In genomic region chr12:2890001-2890387, GRCh38 we compare ENCODE assay signal across 9 cellular contexts. TPM values are rescaled to one million over a fixed set of nuclear protein-coding genes. Genes with fewer than 3 reads are reported as not detected.
DNase-seq lines count a peak whose midpoint lies in the region; ATAC-seq, FAIRE-seq and TF ChIP-seq lines count a peak whose summit lies in the region.
"Had no signal": no experiment of that assay in that cellular context is flagged by ENCODE, and none has a peak within 500 bp of the region (broad histone marks: within the 10 kb centered on the region; RNA-seq: fewer than 3 reads in every experiment).

No MANE protein-coding gene starts in this region.

- peak overlapping the region; percentile 94 for H3K27ac Mint-ChIP-seq in T-helper 1 cell treated with Interleukin-12 subunit alpha and Interleukin-12 subunit beta and Interleukin-4 antibody, amounts not matched to agents 30 μg/mL and 1 μg/mL, for 36 hours
- peak overlapping the region; percentile 83 for H3K27ac Mint-ChIP-seq in activated naive CD8-positive, alpha-beta T cell treated with anti-CD3 and anti-CD28 coated beads, Interleukin-2, amount 10 ng/mL, durations not matched to agents 7 days and 5 days

- peak overlapping the region; percentile 94 for H3K4me3 Mint-ChIP-seq in T-helper 1 cell treated with Interleukin-12 subunit alpha and Interleukin-12 subunit beta and Interleukin-4 antibody, amounts not matched to agents 30 μg/mL and 1 μg/mL, for 36 hours
- peak overlapping the region; percentile 96 for H3K4me3 Mint-ChIP-seq in activated naive CD8-positive, alpha-beta T cell treated with anti-CD3 and anti-CD28 coated beads, Interleukin-2, amount 10 ng/mL, durations not matched to agents 7 days and 5 days

- no peaks in the 10 kb centered on the region for H4K20me1 ChIP-seq in keratinocyte (ENCODE audit: control insufficient read depth, extremely low read depth, insufficient read depth, low read length)

- H3K9me1 ChIP-seq in keratinocyte (ENCODE audit: control insufficient read depth, extremely low read depth, insufficient read depth, low read length): no peaks in the 10 kb centered on the region

- H3K4me2 ChIP-seq in keratinocyte (ENCODE audit: control insufficient read depth, extremely low read depth, insufficient read depth, low read depth, low read length): peak overlapping the region; percentile 78

- H3K36me3 ChIP-seq in keratinocyte (ENCODE audit: control insufficient read depth in 2 of 2, extremely low read depth in 1 of 2, insufficient read depth in 2 of 2, low read length in 2 of 2): peaks cover 2 to 4% of the 10 kb centered on the region in 2 experiments

- H3K27ac ChIP-seq in keratinocyte (ENCODE audit: control insufficient read depth, insufficient read depth, low read length) (peak overlapping the region; percentile 65), substantia nigra (ENCODE audit: low read depth, low read length, poor library complexity, severe bottlenecking) (peak overlapping the region; percentile 92)

- H3K4me3 ChIP-seq in keratinocyte (ENCODE audit: control insufficient read depth in 2 of 3, extremely low read depth in 1 of 3, insufficient read depth in 2 of 3, low read depth in 1 of 3, low read length in 3 of 3): peak overlapping the region; percentile 72 to 92 (median 78)

- H3K9me3 Mint-ChIP-seq in T-helper 1 cell treated with Interleukin-12 subunit alpha and Interleukin-12 subunit beta and Interleukin-4 antibody, amounts not matched to agents 30 μg/mL and 1 μg/mL, for 36 hours: no peaks in the 10 kb centered on the region
- H3K9me3 Mint-ChIP-seq in activated naive CD8-positive, alpha-beta T cell treated with anti-CD3 and anti-CD28 coated beads, Interleukin-2, amount 10 ng/mL, durations not matched to agents 7 days and 5 days: no peaks in the 10 kb centered on the region

- no peak for DNase-seq in T-helper 1 cell
- no peak for DNase-seq in activated naive CD8-positive, alpha-beta T cell treated with anti-CD3 and anti-CD28 coated beads, Interleukin-2, amount 10 ng/mL, durations not matched to agents 7 days and 5 days
- no peak for DNase-seq in keratinocyte (ENCODE audit: low read depth, low spot score)
- DNase-seq in substantia nigra (lab: John Stamatoyannopoulos, UW): no peak

- POLR2A ChIA-PET in activated naive CD8-positive, alpha-beta T cell treated with anti-CD3 and anti-CD28 coated beads, Interleukin-2, amount 10 ng/mL, durations not matched to agents 7 days and 5 days (lab: Charles Lee): interaction anchor here (0.9 to 2.1 kb wide), 4 partner anchors 10 to 199 kb away, joined by 3 to 18 read pairs (median 8); partner anchors contain the start of genes FOXM1 and RHNO1

- peak overlapping the region; percentile 90 for H3K9ac ChIP-seq in keratinocyte (ENCODE audit: control insufficient read depth, extremely low read depth, insufficient read depth, low read length)

- peaks cover 23% of the 10 kb centered on the region for H3K36me3 Mint-ChIP-seq in T-helper 1 cell treated with Interleukin-12 subunit alpha and Interleukin-12 subunit beta and Interleukin-4 antibody, amounts not matched to agents 30 μg/mL and 1 μg/mL, for 36 hours (ENCODE audit: low read depth)
- H3K36me3 Mint-ChIP-seq in activated naive CD8-positive, alpha-beta T cell treated with anti-CD3 and anti-CD28 coated beads, Interleukin-2, amount 10 ng/mL, durations not matched to agents 7 days and 5 days: peaks cover 10% of the 10 kb centered on the region

- H3K4me1 Mint-ChIP-seq in T-helper 1 cell treated with Interleukin-12 subunit alpha and Interleukin-12 subunit beta and Interleukin-4 antibody, amounts not matched to agents 30 μg/mL and 1 μg/mL, for 36 hours (ENCODE audit: low read depth): peaks cover 34% of the 10 kb centered on the region
- H3K4me1 Mint-ChIP-seq in activated naive CD8-positive, alpha-beta T cell treated with anti-CD3 and anti-CD28 coated beads, Interleukin-2, amount 10 ng/mL, durations not matched to agents 7 days and 5 days: peaks cover 27% of the 10 kb centered on the region

- H3K27me3 ChIP-seq in keratinocyte (ENCODE audit: control insufficient read depth, extremely low read depth, insufficient read depth, low read length): no peaks in the 10 kb centered on the region

- H3K4me1 ChIP-seq in keratinocyte (ENCODE audit: control insufficient read depth, extremely low read depth, insufficient read depth, low read length): peaks cover 11% of the 10 kb centered on the region

- dilution Hi-C loops in keratinocyte (cut with MboI; ENCODE audit: extremely low pct_ligation_motif_present, low sequenced_read_pairs): no loop called here

- no peak for ATAC-seq in activated naive CD8-positive, alpha-beta T cell treated with anti-CD3 and anti-CD28 coated beads, Interleukin-2, amount 10 ng/mL, durations not matched to agents 7 days and 5 days (ENCODE audit: low read depth)
- ATAC-seq in HG02623 (IDR thresholded peaks at IDR 0.05; ENCODE audit: unreplicated experiment) (no peak), HG03175 (IDR thresholded peaks at IDR 0.05; ENCODE audit: unreplicated experiment) (no peak), GM18861 (IDR thresholded peaks at IDR 0.05; ENCODE audit: unreplicated experiment) (no peak)

- no peaks in the 10 kb centered on the region for H3K9me3 ChIP-seq in keratinocyte (ENCODE audit: control insufficient read depth, low read depth, low read length)

- peaks cover 16% of the 10 kb centered on the region for H3K79me2 ChIP-seq in keratinocyte (ENCODE audit: control insufficient read depth, insufficient read depth, low read length)

- H2AFZ ChIP-seq in keratinocyte (ENCODE audit: control insufficient read depth, low read length): peak overlapping the region; percentile 90

- FAIRE-seq in keratinocyte (lab: Jason Lieb, UNC): no peak

- no peak for TF ChIP-seq CTCF in keratinocyte (optimal IDR thresholded peaks at IDR 0.05 in 1 of 3, IDR thresholded peaks at IDR 0.05 in 1 of 3, conservative IDR thresholded peaks at IDR 0.05 in 1 of 3; ENCODE audit: extremely low read depth in 1 of 3, insufficient read depth in 2 of 3, low read length in 3 of 3)

- H3K27me3 Mint-ChIP-seq in T-helper 1 cell treated with Interleukin-12 subunit alpha and Interleukin-12 subunit beta and Interleukin-4 antibody, amounts not matched to agents 30 μg/mL and 1 μg/mL, for 36 hours (ENCODE audit: low read depth): no peaks in the 10 kb centered on the region
- H3K27me3 Mint-ChIP-seq in activated naive CD8-positive, alpha-beta T cell treated with anti-CD3 and anti-CD28 coated beads, Interleukin-2, amount 10 ng/mL, durations not matched to agents 7 days and 5 days: no peaks in the 10 kb centered on the region

RNA-seq across cellular contexts. Expression of gene TULP3, which starts 0.7 kb away (rescaled TPM):
- total RNA-seq in activated naive CD8-positive, alpha-beta T cell treated with anti-CD3 and anti-CD28 coated beads, Interleukin-2, amount 10 ng/mL, durations not matched to agents 7 days and 5 days: 1 to 10 TPM; 8.1 TPM
- 13.0 to 16.6 TPM (median 16.0 TPM) in 3 replicates for polyA plus RNA-seq in keratinocyte
- polyA plus RNA-seq in keratinocyte (2011; ENCODE audit: low read depth): 12.6 TPM
- polyA plus RNA-seq in keratinocyte (2011; cell fraction: cytosol; rRNA removed): 10.9 and 14.5 TPM in 2 replicates
- 24.4 and 26.5 TPM in 2 replicates for polyA plus RNA-seq in keratinocyte (2011; cell fraction: nucleus; rRNA removed)
- polyA plus RNA-seq in keratinocyte (2012; ENCODE audit: low replicate concordance): 11.5 and 12.7 TPM in 2 replicates
- polyA minus RNA-seq in keratinocyte: 12.4 to 19.6 TPM (median 14.0 TPM) in 3 replicates
- polyA minus RNA-seq in keratinocyte (2011; cell fraction: cytosol; rRNA and poly(A)+ RNA removed): 9.0 TPM
- polyA minus RNA-seq in keratinocyte (2011; cell fraction: nucleus; rRNA and poly(A)+ RNA removed): 5.1 and 13.5 TPM in 2 replicates

RNA-seq across cellular contexts. Expression of gene RHNO1, which starts 13.0 kb away (rescaled TPM):
- 10 to 100 TPM; 50.3 to 53.8 TPM for total RNA-seq in activated naive CD8-positive, alpha-beta T cell treated with anti-CD3 and anti-CD28 coated beads, Interleukin-2, amount 10 ng/mL, durations not matched to agents 7 days and 5 days
- polyA plus RNA-seq in keratinocyte: 20.0 to 25.6 TPM (median 23.4 TPM) in 3 replicates
- polyA plus RNA-seq in keratinocyte (2011; ENCODE audit: low read depth): 1.6 TPM
- polyA plus RNA-seq in keratinocyte (2011; cell fraction: cytosol; rRNA removed): 16.4 and 22.1 TPM in 2 replicates
- 5.5 and 8.5 TPM in 2 replicates for polyA plus RNA-seq in keratinocyte (2011; cell fraction: nucleus; rRNA removed)
- 8.8 and 13.3 TPM in 2 replicates for polyA plus RNA-seq in keratinocyte (2012; ENCODE audit: low replicate concordance)
- 8.3 to 11.8 TPM (median 11.1 TPM) in 3 replicates for polyA minus RNA-seq in keratinocyte
- polyA minus RNA-seq in keratinocyte (2011; cell fraction: cytosol; rRNA and poly(A)+ RNA removed): 10.2 TPM
- 1.8 and 4.3 TPM in 2 replicates for polyA minus RNA-seq in keratinocyte (2011; cell fraction: nucleus; rRNA and poly(A)+ RNA removed)

RNA-seq across cellular contexts. Expression of gene FOXM1, which starts 13.0 kb away (rescaled TPM):
- 10 to 100 TPM; 73.9 to 86.9 TPM for total RNA-seq in activated naive CD8-positive, alpha-beta T cell treated with anti-CD3 and anti-CD28 coated beads, Interleukin-2, amount 10 ng/mL, durations not matched to agents 7 days and 5 days
- 1.2 to 26.9 TPM (median 9.0 TPM) in 3 replicates for polyA plus RNA-seq in keratinocyte
- polyA plus RNA-seq in keratinocyte (2011; ENCODE audit: low read depth): 0.19 TPM
- 5.5 and 6.5 TPM in 2 replicates for polyA plus RNA-seq in keratinocyte (2011; cell fraction: cytosol; rRNA removed)
- polyA plus RNA-seq in keratinocyte (2011; cell fraction: nucleus; rRNA removed): 3.6 and 4.2 TPM in 2 replicates
- polyA plus RNA-seq in keratinocyte (2012; ENCODE audit: low replicate concordance): 0.24 and 24.6 TPM in 2 replicates
- 1.5 to 45.4 TPM (median 12.0 TPM) in 3 replicates for polyA minus RNA-seq in keratinocyte
- 6.5 TPM for polyA minus RNA-seq in keratinocyte (2011; cell fraction: cytosol; rRNA and poly(A)+ RNA removed)
- 0.84 and 1.1 TPM in 2 replicates for polyA minus RNA-seq in keratinocyte (2011; cell fraction: nucleus; rRNA and poly(A)+ RNA removed)

RNA-seq across cellular contexts. Expression of gene TEX52, which starts 33.2 kb away (rescaled TPM):
- total RNA-seq in activated naive CD8-positive, alpha-beta T cell treated with anti-CD3 and anti-CD28 coated beads, Interleukin-2, amount 10 ng/mL, durations not matched to agents 7 days and 5 days: under 1 TPM in 1 of 2 experiments, not detected in 1; 0.34 TPM
- polyA plus RNA-seq in keratinocyte: not detected in 3 replicates
- not detected for polyA plus RNA-seq in keratinocyte (2011; ENCODE audit: low read depth)
- polyA plus RNA-seq in keratinocyte (2011; cell fraction: cytosol; rRNA removed): not detected in 2 replicates
- polyA plus RNA-seq in keratinocyte (2011; cell fraction: nucleus; rRNA removed): not detected in 2 replicates
- 0.28 TPM in 1 of 2 replicates, not detected in the other for polyA plus RNA-seq in keratinocyte (2012; ENCODE audit: low replicate concordance)
- not detected in 3 replicates for polyA minus RNA-seq in keratinocyte
- not detected for polyA minus RNA-seq in keratinocyte (2011; cell fraction: cytosol; rRNA and poly(A)+ RNA removed)
- not detected in 2 replicates for polyA minus RNA-seq in keratinocyte (2011; cell fraction: nucleus; rRNA and poly(A)+ RNA removed)

RNA-seq across cellular contexts. Expression of gene NRIP2, which starts 55.2 kb away (rescaled TPM):
- not detected for total RNA-seq in activated naive CD8-positive, alpha-beta T cell treated with anti-CD3 and anti-CD28 coated beads, Interleukin-2, amount 10 ng/mL, durations not matched to agents 7 days and 5 days
- not detected in 3 replicates for polyA plus RNA-seq in keratinocyte
- not detected for polyA plus RNA-seq in keratinocyte (2011; ENCODE audit: low read depth)
- not detected in 2 replicates for polyA plus RNA-seq in keratinocyte (2011; cell fraction: cytosol; rRNA removed)
- polyA plus RNA-seq in keratinocyte (2011; cell fraction: nucleus; rRNA removed): not detected in 2 replicates
- 0.28 TPM in 2 replicates for polyA plus RNA-seq in keratinocyte (2012; ENCODE audit: low replicate concordance)
- not detected in 3 replicates for polyA minus RNA-seq in keratinocyte
- not detected for polyA minus RNA-seq in keratinocyte (2011; cell fraction: cytosol; rRNA and poly(A)+ RNA removed)
- polyA minus RNA-seq in keratinocyte (2011; cell fraction: nucleus; rRNA and poly(A)+ RNA removed): not detected in 2 replicates
- total RNA-seq: HT-29 had no signal
